ENCODE assay signal across 13 cellular contexts in genomic region chr11:80441821-80442220, GRCh38.
"Had no signal": no experiment of that assay in that cellular context is flagged by ENCODE, and none has a peak within 500 bp of the region (broad histone marks: within the 10 kb centered on the region; RNA-seq: fewer than 3 reads in every experiment).

No MANE protein-coding gene starts in this region.

- H3K4me1 Mint-ChIP-seq: activated naive CD4-positive, alpha-beta T cell treated with anti-CD3 and anti-CD28 coated beads, Interleukin-2, amount 50 U/mL, for 24 hours; nephron; stimulated activated naive B cell treated with anti-CD40 and anti-IgM and Interleukin-4, amounts not matched to agents 10 μg/mL and 1 μg/mL and 100 μg/mL, for 72 hours had no signal

- H3K4me1 ChIP-seq: left lung, spleen, transverse colon had no signal

- ATAC-seq: left lung; sciatic nerve; stimulated activated naive B cell treated with anti-CD40 and anti-IgM and Interleukin-4, amounts not matched to agents 10 μg/mL and 1 μg/mL and 100 μg/mL, for 72 hours had no signal

- H3K36me3 ChIP-seq: cardiac muscle cell, left lung, spleen, transverse colon had no signal

- H3K27me3 Mint-ChIP-seq: activated naive CD4-positive, alpha-beta T cell treated with anti-CD3 and anti-CD28 coated beads, Interleukin-2, amount 50 U/mL, for 24 hours; stimulated activated naive B cell treated with anti-CD40 and anti-IgM and Interleukin-4, amounts not matched to agents 10 μg/mL and 1 μg/mL and 100 μg/mL, for 72 hours had no signal

- FAIRE-seq: colon had no signal

- H3K27me3 ChIP-seq: cardiac muscle cell, left lung, spleen, transverse colon had no signal

- H3K27ac Mint-ChIP-seq: activated naive CD4-positive, alpha-beta T cell treated with anti-CD3 and anti-CD28 coated beads, Interleukin-2, amount 50 U/mL, for 24 hours; activated T-helper 2 cell treated with anti-CD3 and anti-CD28 coated beads, Interferon-gamma antibody, Interleukin-2, Interleukin-4, amounts not matched to agents 10 μg/mL and 5 μg/mL and 100 μg/mL, durations not matched to agents 14 hours and 24 hours and 36 hours; nephron; stimulated activated naive B cell treated with anti-CD40 and anti-IgM and Interleukin-4, amounts not matched to agents 10 μg/mL and 1 μg/mL and 100 μg/mL, for 72 hours; T-helper 2 cell treated with Interferon-gamma antibody and Interleukin-4, amounts not matched to agents 5 μg/mL and 100 μg/mL, for 36 hours had no signal

- H3K4me3 ChIP-seq: cardiac muscle cell, left lung, spleen, transverse colon had no signal

- H3K27ac ChIP-seq: cardiac muscle cell, left lung, spleen, transverse colon had no signal

- DNase-seq: amygdala; left lung; spleen; stimulated activated CD4-positive, alpha-beta T cell treated with anti-CD3 and anti-CD28 coated beads, Interleukin-1b, Interleukin-23, amount 100 ng/mL, for 48 hours; stimulated activated naive B cell treated with anti-CD40 and anti-IgM and Interleukin-4, amounts not matched to agents 10 μg/mL and 1 μg/mL and 100 μg/mL, for 72 hours; transverse colon had no signal

- H3K9me3 ChIP-seq: left lung, transverse colon had no signal

- H3K4me3 Mint-ChIP-seq: activated naive CD4-positive, alpha-beta T cell treated with anti-CD3 and anti-CD28 coated beads, Interleukin-2, amount 50 U/mL, for 24 hours; nephron; stimulated activated naive B cell treated with anti-CD40 and anti-IgM and Interleukin-4, amounts not matched to agents 10 μg/mL and 1 μg/mL and 100 μg/mL, for 72 hours; T-helper 2 cell treated with Interferon-gamma antibody and Interleukin-4, amounts not matched to agents 5 μg/mL and 100 μg/mL, for 36 hours had no signal

- H3K36me3 Mint-ChIP-seq: activated naive CD4-positive, alpha-beta T cell treated with anti-CD3 and anti-CD28 coated beads, Interleukin-2, amount 50 U/mL, for 24 hours; stimulated activated naive B cell treated with anti-CD40 and anti-IgM and Interleukin-4, amounts not matched to agents 10 μg/mL and 1 μg/mL and 100 μg/mL, for 72 hours had no signal
